Comparison of ENCODE assay signal across 9 cellular contexts in genomic region chr16:31471875-31472558, GRCh38. TPM values are rescaled to one million over a fixed set of nuclear protein-coding genes. Genes with fewer than 3 reads are reported as not detected.
DNase-seq lines count a peak whose midpoint lies in the region; ATAC-seq and TF ChIP-seq lines count a peak whose summit lies in the region.
"Had no signal": no experiment of that assay in that cellular context is flagged by ENCODE, and none has a peak within 500 bp of the region (broad histone marks: within the 10 kb centered on the region; RNA-seq: fewer than 3 reads in every experiment).

TGFB1I1 (plus strand) TSS chr16:31472152; CDS start chr16:31472189, 37 bp downstream.

- no peaks in the 10 kb centered on the region for H3K9me3 Mint-ChIP-seq in MCF 10A (ENCODE audit: unreplicated experiment)

- H3K4me1 ChIP-seq in skeletal muscle satellite cell (ENCODE audit: control insufficient read depth, insufficient read depth, low read length) = peaks cover 16% of the 10 kb centered on the region

- H3K9ac ChIP-seq in skeletal muscle satellite cell (ENCODE audit: low read depth, low read length) = peak within 1 kb of the TSS; percentile 97
- H3K9ac ChIP-seq: KMS-11 had no signal

- H3K27me3 ChIP-seq in MG63 (no peaks in the 10 kb centered on the region), skeletal muscle satellite cell (ENCODE audit: control insufficient read depth, insufficient read depth, low read length) (no peaks in the 10 kb centered on the region)

- intact Hi-C loops in MCF 10A (cut with micrococcal nuclease) = no loop called here

- DNase-seq in COR-L47 (lab: John Stamatoyannopoulos, UW) = peak; percentile 0
- peak; percentile 89 for DNase-seq in MG63
- peak; percentile 55 for DNase-seq in MCF 10A (ENCODE audit: unreplicated experiment)
- no peak for DNase-seq in SIG-M5 (lab: John Stamatoyannopoulos, UW)
- DNase-seq in stimulated activated CD4-positive, alpha-beta T cell treated with anti-CD3 and anti-CD28 coated beads, Interleukin-2, amount 100 ng/mL, for 24 hours = no peak

- no peak for ATAC-seq in GM19395 (IDR thresholded peaks at IDR 0.05; ENCODE audit: unreplicated experiment)

- H3K9me3 ChIP-seq in MG63 (no peaks in the 10 kb centered on the region), iPS-18c (ENCODE audit: control insufficient read depth, insufficient read depth, low read length) (peaks cover 2% of the 10 kb centered on the region), skeletal muscle satellite cell (replicated peaks; ENCODE audit: low read length) (no peaks in the 10 kb centered on the region)

- H3K36me3 ChIP-seq in MG63 (peaks cover 46% of the 10 kb centered on the region), skeletal muscle satellite cell (ENCODE audit: insufficient read depth, low read length) (peaks cover 35% of the 10 kb centered on the region)

- POLR2A ChIA-PET in MCF 10A (lab: Yijun Ruan, JAX) = interaction anchor here (1.3 kb wide), 1 partner anchor 13 kb away, joined by 5 read pairs; the partner anchor contains the start of gene ARMC5

- H3K4me3 ChIP-seq in MG63 (peak within 1 kb of the TSS; percentile 71), iPS-18c (ENCODE audit: insufficient read depth, low read depth, low read length) (peak within 1 kb of the TSS; percentile 67), skeletal muscle satellite cell (ENCODE audit: low read length) (peak within 1 kb of the TSS; percentile 84)

- H3K4me1 Mint-ChIP-seq in MCF 10A (ENCODE audit: insufficient read depth, unreplicated experiment) = peaks cover 22% of the 10 kb centered on the region

- peak within 1 kb of the TSS; percentile 97 for H3K4me2 ChIP-seq in skeletal muscle satellite cell (ENCODE audit: low read length)
- H3K4me2 ChIP-seq: KMS-11 had no signal

- H3K36me3 Mint-ChIP-seq in MCF 10A (ENCODE audit: insufficient read depth, unreplicated experiment) = no peaks in the 10 kb centered on the region

- peak within 1 kb of the TSS; percentile 89 for H3K27ac Mint-ChIP-seq in MCF 10A (ENCODE audit: low read depth, unreplicated experiment)

- TF ChIP-seq CTCF in MCF 10A (IDR thresholded peaks at IDR 0.05; ENCODE audit: unreplicated experiment) = no peak

- CTCF ChIA-PET in MCF 10A (lab: Yijun Ruan, JAX) = interaction anchor here (0.5 to 1.1 kb wide), 2 partner anchors 26 to 35 kb away, joined by 4 to 5 read pairs; no protein-coding TSS in a partner anchor

- H3K4me3 Mint-ChIP-seq in MCF 10A (ENCODE audit: unreplicated experiment) = peak within 1 kb of the TSS; percentile 91

- BruUV-seq in MCF 10A (replicated peaks; lab: Mats Ljungman, UMichigan) = no TSS peak

- H3K27me3 Mint-ChIP-seq in MCF 10A (ENCODE audit: insufficient read depth, unreplicated experiment) = no peaks in the 10 kb centered on the region

RNA-seq across cellular contexts. Expression of gene TGFB1I1, which starts in this region (rescaled TPM):
- total RNA-seq in MG63 (2014; rRNA removed; shearing (Covaris generic); ENCODE audit: low replicate concordance) = 39.1 and 48.1 TPM in 2 replicates
- total RNA-seq in MCF 10A (2022) = 14.2 and 14.7 TPM in 2 replicates
- total RNA-seq in skeletal muscle satellite cell (2012; rRNA removed) = 24.3 and 34.5 TPM in 2 replicates

Comparison
In these comparisons a context has a peak if more than half of its experiments do, and no peak if none do; other contexts are left out.
1. DNase-seq: peak in COR-L47 (single experiment), MG63 (single experiment) and MCF 10A (single experiment); none in SIG-M5 (single experiment) and stimulated activated CD4-positive, alpha-beta T cell treated with anti-CD3 and anti-CD28 coated beads, Interleukin-2, amount 100 ng/mL, for 24 hours (0 of 2).
2. Peak in every context shown above with its lines, with median percentiles within 50 percentile points of each other: H3K4me3 ChIP-seq.